ENCODE assay signal across 1 cellular context in the genomic region with DNA sequence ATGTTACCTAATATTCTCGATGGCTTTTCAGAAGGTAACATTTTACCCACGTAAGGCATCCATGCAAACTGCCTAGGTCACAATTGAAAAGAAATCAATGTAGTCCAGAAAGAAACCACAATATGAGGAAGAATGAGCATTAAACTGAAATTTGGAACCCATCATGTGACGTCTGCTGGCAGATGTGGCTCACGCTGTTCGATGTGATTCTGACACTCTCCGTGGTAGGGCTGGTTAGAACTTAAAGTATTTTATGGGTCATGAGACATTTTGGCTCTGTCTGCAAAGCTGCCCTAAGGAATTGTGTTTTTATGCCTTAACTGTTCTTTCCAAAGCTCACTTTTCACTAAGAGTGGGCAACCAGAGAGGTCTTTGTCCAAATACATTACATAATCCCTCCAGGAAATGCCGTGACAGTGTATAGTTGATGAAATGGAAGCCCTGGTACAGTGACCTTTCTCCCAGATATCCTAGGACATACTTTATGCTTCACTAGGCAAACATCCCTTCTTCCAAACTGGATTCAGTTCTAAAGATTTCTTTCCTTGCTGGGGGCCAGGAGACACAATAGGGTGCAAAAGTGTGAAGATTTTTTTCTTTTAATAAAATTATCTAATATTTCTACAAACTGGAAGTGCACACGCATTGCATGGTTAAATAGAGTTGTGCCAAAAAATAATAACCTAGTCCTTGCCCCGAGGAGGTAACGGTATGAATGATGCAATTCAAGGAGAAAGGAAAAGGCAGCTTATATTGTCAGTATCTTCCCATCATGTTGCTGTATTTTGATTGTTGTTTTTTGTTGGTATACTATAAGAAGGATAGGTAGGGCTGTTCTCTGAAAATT.
TF ChIP-seq lines count a peak whose summit lies in the region.

No MANE protein-coding gene starts in this region.

TF ChIP-seq in SK-N-SH treated with all-trans-retinoic acid at 6 μM for 48 hours, 23 proteins besides CTCF, POLR2A, EP300 and RAD21 (continued from another document):
- no peak for TF ChIP-seq POU6F1 (CRISPR knock-in tag; IDR thresholded peaks at IDR 0.05; ENCODE audit: borderline replicate concordance, low read depth)
- no peak for TF ChIP-seq ZNF70 (CRISPR knock-in tag; IDR thresholded peaks at IDR 0.05)
- TF ChIP-seq TOX (CRISPR knock-in tag; IDR thresholded peaks at IDR 0.05; ENCODE audit: borderline replicate concordance) = no peak
- no peak for TF ChIP-seq GLIS3 (CRISPR knock-in tag; IDR thresholded peaks at IDR 0.05)
- no peak for TF ChIP-seq CSDC2 (CRISPR knock-in tag; IDR thresholded peaks at IDR 0.05)
- TF ChIP-seq ISL1 (CRISPR knock-in tag; IDR thresholded peaks at IDR 0.05) = no peak
- no peak for TF ChIP-seq BACH2 (CRISPR knock-in tag; IDR thresholded peaks at IDR 0.05; ENCODE audit: borderline replicate concordance)
- TF ChIP-seq CSRNP3 (CRISPR knock-in tag; IDR thresholded peaks at IDR 0.05) = no peak
- TF ChIP-seq TCF4 (CRISPR knock-in tag; IDR thresholded peaks at IDR 0.05; ENCODE audit: borderline replicate concordance) = no peak
